8 cellular contexts compared by ENCODE assay signal in the genomic region with DNA sequence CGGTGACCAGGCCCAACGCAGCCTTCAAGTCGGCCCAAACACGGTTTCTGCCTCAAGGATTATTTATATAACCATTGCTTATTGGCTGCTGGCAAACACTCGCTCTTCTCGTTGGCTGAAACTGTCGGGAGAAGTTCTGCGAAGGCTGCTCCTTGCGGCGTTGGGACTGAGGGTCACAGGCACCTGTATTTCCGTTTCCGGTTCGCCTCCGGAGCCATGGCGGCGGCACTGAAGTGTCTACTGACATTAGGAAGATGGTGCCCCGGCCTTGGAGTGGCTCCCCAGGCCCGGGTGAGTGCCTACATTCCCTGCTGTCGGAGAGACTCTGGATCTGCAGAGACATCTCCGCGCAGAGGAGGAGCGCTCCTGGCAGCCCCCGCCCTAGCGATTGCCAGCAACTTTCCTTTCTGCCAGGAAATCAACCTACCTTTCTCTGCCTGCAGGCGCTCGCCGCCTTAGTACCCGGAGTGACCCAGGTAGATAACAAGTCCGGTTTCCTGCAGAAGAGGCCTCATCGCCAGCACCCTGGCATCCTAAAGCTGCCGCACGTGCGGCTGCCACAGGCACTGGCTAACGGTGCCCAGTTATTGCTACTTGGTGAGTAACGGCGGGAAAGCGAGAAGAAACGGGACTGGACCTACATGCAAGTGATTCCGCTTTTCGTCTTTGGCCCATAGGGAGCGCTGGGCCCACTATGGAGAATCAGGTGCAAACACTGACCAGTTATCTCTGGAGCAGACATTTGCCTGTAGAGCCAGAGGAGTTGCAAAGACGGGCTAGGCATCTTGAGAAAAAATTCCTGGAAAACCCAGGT. TPM values are rescaled to one million over a fixed set of nuclear protein-coding genes. Genes with fewer than 3 reads are reported as not detected.
DNase-seq lines count a peak whose midpoint lies in the region; ATAC-seq, FAIRE-seq and TF ChIP-seq lines count a peak whose summit lies in the region.

Gene METTL17 (plus strand): TSS at position 194 of the 814 bp plus-strand sequence. CDS start 23 bp downstream, at position 217.

- peak within 1 kb of the TSS; percentile 96 for H3K4me3 Mint-ChIP-seq in activated CD4-positive, alpha-beta T cell treated with anti-CD3 and anti-CD28 coated beads, Interleukin-2, amount 10 ng/mL, durations not matched to agents 24 days and 14 days

- no peak for TF ChIP-seq CTCF in coronary artery (IDR thresholded peaks at IDR 0.05)

- peak; percentile 86 for FAIRE-seq in GM19239 (lab: Jason Lieb, UNC)

- no peaks in the 10 kb centered on the region for H3K27me3 Mint-ChIP-seq in activated CD4-positive, alpha-beta T cell treated with anti-CD3 and anti-CD28 coated beads, Interleukin-2, amount 10 ng/mL, durations not matched to agents 24 days and 14 days

- H3K4me1 ChIP-seq in BLaER1 treated with 17β-estradiol and CSF1 and Interleukin-3, amounts not matched to agents 10 nM and 100 nM: peaks cover 23 to 70% (median 39%) of the 10 kb centered on the region in 10 experiments

- no peaks in the 10 kb centered on the region for H3K27me3 ChIP-seq in BLaER1 treated with 17β-estradiol and CSF1 and Interleukin-3, amounts not matched to agents 10 nM and 100 nM

- H3K36me3 Mint-ChIP-seq in activated CD4-positive, alpha-beta T cell treated with anti-CD3 and anti-CD28 coated beads, Interleukin-2, amount 10 ng/mL, durations not matched to agents 24 days and 14 days (ENCODE audit: low read depth): peaks cover 28% of the 10 kb centered on the region

- intact Hi-C loops in activated CD4-positive, alpha-beta T cell treated with anti-CD3 and anti-CD28 coated beads, Interleukin-2, amount 10 ng/mL, durations not matched to agents 24 days and 14 days (cut with micrococcal nuclease): loop anchor here (1.0 kb wide), 2 partner anchors 19 to 113 kb away; no protein-coding TSS in a partner anchor
- intact Hi-C loops in left colon (cut with DNase I, micrococcal nuclease): no loop called here

- H3K4me3 ChIP-seq in BLaER1 treated with 17β-estradiol and CSF1 and Interleukin-3, amounts not matched to agents 10 nM and 100 nM: peak within 1 kb of the TSS; percentile 65 to 97 (median 90)
- H3K4me3 ChIP-seq in coronary artery: peak within 1 kb of the TSS; percentile 79

- no peaks in the 10 kb centered on the region for H3K9me3 Mint-ChIP-seq in activated CD4-positive, alpha-beta T cell treated with anti-CD3 and anti-CD28 coated beads, Interleukin-2, amount 10 ng/mL, durations not matched to agents 24 days and 14 days

- H3K27ac ChIP-seq in BLaER1 treated with 17β-estradiol and CSF1 and Interleukin-3, amounts not matched to agents 10 nM and 100 nM: peak within 1 kb of the TSS; percentile 39 to 82 (median 79); a peak in 21 of 22 replicates
- peak within 1 kb of the TSS; percentile 82 to 89 for H3K27ac ChIP-seq in coronary artery

- peak; percentile 88 for ATAC-seq in HG03457 (IDR thresholded peaks at IDR 0.05; ENCODE audit: unreplicated experiment)
- peak; percentile 92 for ATAC-seq in left colon

- H4K20me1 ChIP-seq in BLaER1 treated with 17β-estradiol and CSF1 and Interleukin-3, amounts not matched to agents 10 nM and 100 nM: peaks cover 0 to 22% (median 5%) of the 10 kb centered on the region in 11 experiments; a peak in 4 of 22 replicates

- peak; percentile 84 for DNase-seq in GM19239 (ENCODE audit: insufficient read length, low spot score)
- peak; percentile 96 for DNase-seq in NCI-H524 treated with DMSO at 0.1 percent for 48 hours (lab: John Stamatoyannopoulos, UW)
- peak; percentile 96 for DNase-seq in activated CD4-positive, alpha-beta T cell treated with anti-CD3 and anti-CD28 coated beads, Interleukin-2, amount 10 ng/mL, durations not matched to agents 24 days and 14 days
- DNase-seq in coronary artery (ENCODE audit: low spot score): peak; percentile 96
- peak; percentile 91 to 95 for DNase-seq in left colon
- peak; percentile 91 for DNase-seq in stimulated activated CD4-positive, alpha-beta T cell treated with anti-CD3 and anti-CD28 coated beads, Interleukin-1b, Interleukin-23, amount 100 ng/mL, for 48 hours

- H3K9ac ChIP-seq in BLaER1 treated with 17β-estradiol and CSF1 and Interleukin-3, amounts not matched to agents 10 nM and 100 nM: peak within 1 kb of the TSS; percentile 76 to 85 (median 81)

- peaks cover 23% of the 10 kb centered on the region for H3K4me1 Mint-ChIP-seq in activated CD4-positive, alpha-beta T cell treated with anti-CD3 and anti-CD28 coated beads, Interleukin-2, amount 10 ng/mL, durations not matched to agents 24 days and 14 days

- H3K36me3 ChIP-seq in BLaER1 treated with 17β-estradiol and CSF1 and Interleukin-3, amounts not matched to agents 10 nM and 100 nM: peaks cover 32 to 40% (median 36%) of the 10 kb centered on the region in 11 experiments

- H3K9me3 ChIP-seq in BLaER1 treated with 17β-estradiol and CSF1 and Interleukin-3, amounts not matched to agents 10 nM and 100 nM (replicated peaks in 1 of 11): no peaks in the 10 kb centered on the region

- peak within 1 kb of the TSS; percentile 87 for H3K27ac Mint-ChIP-seq in activated CD4-positive, alpha-beta T cell treated with anti-CD3 and anti-CD28 coated beads, Interleukin-2, amount 10 ng/mL, durations not matched to agents 24 days and 14 days

- peak within 1 kb of the TSS; percentile 76 to 99 (median 93) for H3K4me2 ChIP-seq in BLaER1 treated with 17β-estradiol and CSF1 and Interleukin-3, amounts not matched to agents 10 nM and 100 nM

RNA-seq across cellular contexts. Expression of gene METTL17, which starts in this region (rescaled TPM):
- 94.6 and 99.1 TPM in 2 replicates for total RNA-seq in activated CD4-positive, alpha-beta T cell treated with anti-CD3 and anti-CD28 coated beads, Interleukin-2, amount 10 ng/mL, durations not matched to agents 24 days and 14 days
- 10 to 100 TPM; 48.4 to 65.1 TPM for total RNA-seq in left colon

Comparison
In these comparisons a context has a peak if more than half of its experiments do, and no peak if none do; other contexts are left out.
1. Peak in every context shown above with its lines: DNase-seq, ATAC-seq, H3K4me3 ChIP-seq and H3K27ac ChIP-seq.